ENCODE assay signal across 1 cellular context in the genomic region with DNA sequence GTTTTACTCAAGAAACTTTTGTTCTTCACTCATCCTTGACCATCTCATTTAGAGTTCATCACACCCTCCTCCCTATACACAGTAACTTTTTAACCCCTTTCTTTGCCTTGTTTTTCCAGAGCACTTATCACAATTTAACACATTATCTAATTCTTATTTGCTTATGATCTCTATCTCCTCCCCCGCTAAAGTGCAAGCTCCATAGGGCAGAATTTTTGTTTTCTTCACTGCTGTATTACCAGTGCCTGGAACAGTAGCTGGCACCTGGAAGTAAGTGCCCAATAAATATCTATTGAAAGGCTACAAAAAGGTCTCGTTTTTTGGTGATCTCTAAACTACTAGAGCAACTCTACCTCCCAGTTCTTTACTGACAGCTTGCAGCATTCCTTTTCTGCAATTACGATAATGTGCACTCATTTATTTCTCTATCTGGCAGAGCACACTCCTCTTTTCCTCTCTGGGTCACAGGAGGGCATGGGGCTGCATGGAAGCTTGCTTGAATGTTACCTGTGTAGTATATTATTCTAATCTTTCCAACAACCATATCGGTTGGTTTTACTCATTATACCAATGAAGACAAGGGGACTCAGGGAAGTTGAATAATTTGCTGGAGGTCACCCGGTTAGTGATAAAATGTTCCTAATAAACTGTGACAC.
TF ChIP-seq lines count a peak whose summit lies in the region.

No MANE protein-coding gene starts in this region.

TF ChIP-seq in GM23338, 12 proteins besides CTCF, POLR2A, EP300 and RAD21 (continued from another document):
- TF ChIP-seq ZNF462 (CRISPR knock-in tag; IDR thresholded peaks at IDR 0.05) (no peak), EZH2 (IDR thresholded peaks at IDR 0.05; ENCODE audit: low read depth, unreplicated experiment) (no peak), NANOG (IDR thresholded peaks at IDR 0.05; ENCODE audit: borderline replicate concordance) (no peak), CREB1 (CRISPR knock-in tag; IDR thresholded peaks at IDR 0.05; ENCODE audit: low read depth) (no peak)
